ENCODE assay signal across 12 cellular contexts in the genomic region with DNA sequence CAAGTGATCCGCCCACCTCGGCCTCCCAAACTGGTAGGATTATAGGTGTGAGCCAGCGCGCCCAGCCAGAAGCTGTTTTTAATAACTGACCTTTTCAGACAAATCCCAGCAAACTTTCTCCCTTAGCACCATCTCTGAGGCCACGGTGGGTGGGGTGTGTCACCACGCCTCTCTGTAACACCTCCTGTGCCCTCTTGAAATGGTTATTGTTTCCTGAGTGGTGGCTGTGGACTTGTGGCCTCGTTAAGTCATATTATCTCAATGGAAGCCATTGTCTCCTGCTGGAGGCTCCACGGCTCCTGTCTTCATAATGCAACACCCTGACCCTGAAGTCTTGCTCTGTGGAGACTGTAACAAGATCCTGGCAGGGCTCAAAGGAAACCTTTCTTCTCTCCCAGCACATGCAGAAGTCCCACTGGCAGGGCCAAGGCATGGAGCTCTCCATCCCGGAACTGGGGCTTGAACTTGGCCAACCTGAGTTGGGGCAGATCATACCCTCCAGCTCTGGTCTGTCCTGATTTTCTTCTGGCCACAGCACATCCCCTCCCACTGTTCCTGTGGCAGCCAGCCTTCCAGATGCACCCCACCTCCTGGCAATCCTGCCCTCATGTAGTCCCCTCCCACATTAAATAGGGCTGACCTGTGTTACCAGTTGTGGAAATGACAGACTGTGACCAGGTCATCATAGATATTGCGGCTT.
"Had no signal": no experiment of that assay in that cellular context is flagged by ENCODE, and none has a peak within 500 bp of the region (broad histone marks: within the 10 kb centered on the region; RNA-seq: fewer than 3 reads in every experiment).

No MANE protein-coding gene starts in this region.

- DNase-seq: activated CD4-positive, alpha-beta memory T cell treated with anti-CD3 and anti-CD28 coated beads, Interleukin-2, amount 10 ng/mL, durations not matched to agents 7 days and 5 days; activated CD4-positive, alpha-beta T cell treated with anti-CD3 and anti-CD28 coated beads for 36 hours; activated gamma-delta T cell; activated naive CD8-positive, alpha-beta T cell treated with anti-CD3 and anti-CD28 coated beads for 36 hours; activated T-cell treated with anti-CD3 and anti-CD28 coated beads, Interleukin-2, amount 50 U/mL, for 48 hours; aorta; esophagus squamous epithelium; head of caudate nucleus; stomach; thyroid gland had no signal

- H3K4me3 ChIP-seq: esophagus squamous epithelium, stomach, thyroid gland, vagina had no signal

- H3K27me3 ChIP-seq: esophagus squamous epithelium, stomach, thyroid gland, vagina had no signal

- H3K27ac ChIP-seq: esophagus squamous epithelium, stomach, thyroid gland, vagina, VCaP had no signal

- H3K36me3 ChIP-seq: esophagus squamous epithelium, stomach, thyroid gland, vagina had no signal

- H3K9me3 ChIP-seq: thyroid gland, vagina had no signal
